Comparison of ENCODE assay signal across 8 cellular contexts in the genomic region with DNA sequence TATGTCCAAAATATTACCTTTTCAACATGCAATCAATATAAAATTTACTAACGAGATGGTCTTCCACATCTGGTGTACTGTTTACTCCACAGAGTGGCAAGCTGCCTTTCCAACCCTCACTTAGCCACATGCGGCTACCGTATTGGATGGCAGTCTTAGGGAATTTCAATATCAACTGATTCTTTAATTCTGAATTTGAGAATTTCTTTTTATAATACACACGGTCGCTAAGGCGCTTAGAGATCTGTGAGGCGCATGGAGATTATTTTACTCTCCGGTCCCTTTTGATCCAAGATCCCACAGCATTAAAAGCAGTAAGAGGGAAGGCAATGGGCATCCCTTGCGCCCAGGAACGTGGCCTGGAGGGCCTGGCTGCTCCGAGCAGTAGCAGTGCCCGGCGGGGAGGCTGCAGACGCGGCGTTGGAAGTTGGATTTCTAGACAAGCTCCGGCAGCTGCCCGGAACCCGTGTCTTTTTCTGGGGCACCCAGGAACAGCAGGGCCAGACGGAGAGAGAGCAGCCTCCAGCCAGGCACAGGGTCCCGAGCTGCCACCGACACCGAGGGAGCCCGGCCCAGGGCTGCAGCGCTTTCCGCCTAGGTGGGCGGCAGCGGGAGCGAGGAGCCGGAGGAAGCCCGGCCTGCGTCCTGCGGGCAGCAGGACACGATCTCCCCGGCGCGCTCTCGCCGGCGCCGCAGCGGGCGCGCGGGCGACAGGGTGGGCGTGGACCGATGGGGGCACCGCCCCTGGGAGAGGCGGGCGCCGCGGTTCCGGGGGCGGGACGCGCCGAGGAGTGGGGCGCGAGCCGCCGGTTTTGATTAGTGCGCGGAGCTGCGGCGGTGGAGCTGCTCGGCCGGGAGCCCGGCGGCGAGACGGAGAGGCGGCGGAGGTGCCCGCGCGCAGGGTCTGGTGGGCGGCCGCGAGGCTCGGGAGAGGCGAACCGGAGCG. TPM values are rescaled to one million over a fixed set of nuclear protein-coding genes. Genes with fewer than 3 reads are reported as not detected.
DNase-seq lines count a peak whose midpoint lies in the region; ATAC-seq and TF ChIP-seq lines count a peak whose summit lies in the region.

A gene (plus strand): TSS at position 819 of the 946 bp plus-strand sequence. CDS start 402 bp downstream, outside the sequence.

- H3K4me1 ChIP-seq in ectodermal cell (ENCODE audit: control insufficient read depth, insufficient read depth, low read length), result peaks cover 7% of the 10 kb centered on the region

- no peaks in the 10 kb centered on the region for H3K36me3 ChIP-seq in ectodermal cell (ENCODE audit: control insufficient read depth, insufficient read depth, low read length)

- ATAC-seq in GM19351 (IDR thresholded peaks at IDR 0.05; ENCODE audit: unreplicated experiment), result peak; percentile 79
- ATAC-seq in HG03521 (IDR thresholded peaks at IDR 0.05; ENCODE audit: unreplicated experiment), result peak; percentile 77

- no peak for TF ChIP-seq CTCF in C4-2B (conservative IDR thresholded peaks at IDR 0.05)

- no peaks in the 10 kb centered on the region for H3K9me3 ChIP-seq in ectodermal cell (ENCODE audit: control insufficient read depth, low read length)

- H3K27me3 ChIP-seq in ectodermal cell (ENCODE audit: control insufficient read depth, insufficient read depth, low read length, poor library complexity, severe bottlenecking), result no peaks in the 10 kb centered on the region

- peak; percentile 90 for DNase-seq in NCI-H82 (lab: John Stamatoyannopoulos, UW)
- DNase-seq in activated CD8-positive, alpha-beta memory T cell treated with anti-CD3 and anti-CD28 coated beads for 1 hour (ENCODE audit: extremely low read depth in 1 of 2, low read depth in 1 of 2), result peak; percentile 53 to 79
- DNase-seq in medulla oblongata (ENCODE audit: extremely low spot score), result peak; percentile 93
- peak; percentile 71 to 87 (median 75) for DNase-seq in stimulated activated CD4-positive, alpha-beta T cell treated with anti-CD3 and anti-CD28 coated beads, TNF-alpha, amount 100 ng/mL, for 48 hours (ENCODE audit: low read depth in 3 of 3)

- peak within 1 kb of the TSS; percentile 47 for H3K4me3 ChIP-seq in ectodermal cell (ENCODE audit: insufficient read depth, low read depth, low read length)

- H3K27ac ChIP-seq in C4-2B (peak within 1 kb of the TSS; percentile 79), ectodermal cell (ENCODE audit: insufficient read depth, low read depth, low read length, poor library complexity, severe bottlenecking) (peak within 1 kb of the TSS; percentile 58)

- 5 to 6% methylated on average over 84 of the region's 84 CpGs for WGBS in ectodermal cell, 2 experiments

RNA-seq across cellular contexts. Expression of the gene that starts here (rescaled TPM):
- polyA plus RNA-seq in ectodermal cell (2013, experiment 1 of 4), result 25.1 TPM
- polyA plus RNA-seq in ectodermal cell (2013, experiment 2 of 4), result 20.8 TPM
- polyA plus RNA-seq in ectodermal cell (2013, experiment 3 of 4), result 19.4 TPM
- polyA plus RNA-seq in ectodermal cell (2013, experiment 4 of 4), result 20.1 TPM

Comparison
In these comparisons a context has a peak if more than half of its experiments do, and no peak if none do; other contexts are left out.
1. Peak in every context shown above with its lines: DNase-seq, ATAC-seq, H3K4me3 ChIP-seq and H3K27ac ChIP-seq.